In genomic region chr1:27032119-27032461, GRCh38 we compare ENCODE assay signal across 10 cellular contexts. TPM values are rescaled to one million over a fixed set of nuclear protein-coding genes. Genes with fewer than 3 reads are reported as not detected.
A peak's percentile ranks its signal among the peaks of the same experiment; 100 is the strongest.
DNase-seq lines count a peak whose midpoint lies in the region; ATAC-seq and TF ChIP-seq lines count a peak whose summit lies in the region.
"Had no signal": no experiment of that assay in that cellular context is flagged by ENCODE, and none has a peak within 500 bp of the region (broad histone marks: within the 10 kb centered on the region; RNA-seq: fewer than 3 reads in every experiment).

No MANE protein-coding gene starts in this region.

- peak overlapping the region; percentile 86 for H3K18ac ChIP-seq in H9 (ENCODE audit: insufficient read length, low read depth, low read length)

- H3K56ac ChIP-seq in H9 (ENCODE audit: insufficient read length, low read depth, low read length): no peak overlapping the region

- no peak overlapping the region for H3K9ac ChIP-seq in H9 (ENCODE audit: extremely low read depth, insufficient read length, low read length)
- H3K9ac ChIP-seq in mammary epithelial cell (ENCODE audit: insufficient read depth, low read length): no peak overlapping the region
- H3K9ac ChIP-seq in skeletal muscle tissue (ENCODE audit: low read depth in 1 of 3, low read length in 3 of 3): peak overlapping the region; percentile 40 to 72 (median 68)
- no peak overlapping the region for H3K9ac ChIP-seq in MM.1S (ENCODE audit: low read length)

- no peaks in the 10 kb centered on the region for H3K79me1 ChIP-seq in H9 (ENCODE audit: insufficient read depth, low read depth, low read length, poor library complexity, severe bottlenecking)

- H3K23me2 ChIP-seq in H9 (ENCODE audit: insufficient read length, low read depth, low read length, poor library complexity, severe bottlenecking): no peaks in the 10 kb centered on the region

- no peaks in the 10 kb centered on the region; the same call in 1 of the 2 replicates for H3K27me3 Mint-ChIP-seq in H9 (ENCODE audit: low read depth)
- peaks cover 0 to 8% (median 5%) of the 10 kb centered on the region in 5 donors for H3K27me3 Mint-ChIP-seq in naive thymus-derived CD8-positive, alpha-beta T cell
- H3K27me3 Mint-ChIP-seq in activated T-cell treated with anti-CD3 and anti-CD28 coated beads, Interleukin-2, amount 50 U/mL, for 72 hours (ENCODE audit: low read depth): peaks cover 3% of the 10 kb centered on the region

- H3K4me3 ChIP-seq in mammary epithelial cell (replicated peaks in 1 of 3; ENCODE audit: insufficient read depth in 1 of 3, low read depth in 2 of 3, low read length in 3 of 3) (peak overlapping the region in 2 of 3 experiments; percentile 10 to 46), skeletal muscle tissue (ENCODE audit: low read length in 3 of 3) (peak overlapping the region; percentile 51 to 69 (median 61)), MM.1S (ENCODE audit: low read length) (no peak overlapping the region)

- no CpG with 5 or more reads among the region's 2 CpGs for WGBS in H9 (ENCODE audit: extremely low coverage, insufficient read length, low lambda C conversion rate)
- WGBS in mammary epithelial cell (ENCODE audit: low coverage, missing lambda C conversion rate): 96% methylated on average over 2 of the region's 2 CpGs

- BruUV-seq in mammary epithelial cell (replicated peaks; lab: Mats Ljungman, UMichigan): no TSS peak

- no peak overlapping the region; the same call in 1 of the 2 replicates for H3K4ac ChIP-seq in H9 (ENCODE audit: low read depth, low read length)

- dilution Hi-C loops in mammary epithelial cell (cut with HindIII; ENCODE audit: low sequenced_read_pairs): loop anchor here (5.0 to 25.0 kb wide), 2 partner anchors 35 to 255 kb away; no protein-coding TSS in a partner anchor

- no peaks in the 10 kb centered on the region; a peak in 2 of 5 replicates for H3K9me3 Mint-ChIP-seq in H9
- no peaks in the 10 kb centered on the region for H3K9me3 Mint-ChIP-seq in naive thymus-derived CD8-positive, alpha-beta T cell
- H3K9me3 Mint-ChIP-seq in activated T-cell treated with anti-CD3 and anti-CD28 coated beads, Interleukin-2, amount 50 U/mL, for 72 hours: no peaks in the 10 kb centered on the region
- H3K9me3 Mint-ChIP-seq in stimulated activated effector memory CD8-positive, alpha-beta T cell treated with anti-CD3 and anti-CD28 coated beads, Interleukin-12 subunit alpha, Interleukin-12 subunit beta, amount 100 ng/mL, for 72 hours: no peaks in the 10 kb centered on the region

- H3K23ac ChIP-seq in H9 (ENCODE audit: insufficient read length, low read depth, low read length): no peak overlapping the region

- peak overlapping the region; percentile 52 to 95 (median 91); a peak in 3 of 7 replicates for H3K27ac Mint-ChIP-seq in H9
- no peak overlapping the region for H3K27ac Mint-ChIP-seq in naive thymus-derived CD8-positive, alpha-beta T cell
- no peak overlapping the region for H3K27ac Mint-ChIP-seq in activated T-cell treated with anti-CD3 and anti-CD28 coated beads, Interleukin-2, amount 50 U/mL, for 72 hours
- no peak overlapping the region for H3K27ac Mint-ChIP-seq in stimulated activated effector memory CD8-positive, alpha-beta T cell treated with anti-CD3 and anti-CD28 coated beads, Interleukin-12 subunit alpha, Interleukin-12 subunit beta, amount 100 ng/mL, for 72 hours

- no peak overlapping the region for H2BK20ac ChIP-seq in H9 (ENCODE audit: low read depth, low read length, poor library complexity, severe bottlenecking)

- H3K4me2 ChIP-seq in H9 (ENCODE audit: insufficient read depth, insufficient read length, low read length) (peak overlapping the region; percentile 14), mammary epithelial cell (ENCODE audit: insufficient read depth, low read depth, low read length) (peak overlapping the region; percentile 99), MM.1S (ENCODE audit: low read depth, low read length) (no peak overlapping the region)

- H3K79me2 ChIP-seq in H9 (ENCODE audit: insufficient read depth, low read length) (no peaks in the 10 kb centered on the region), mammary epithelial cell (ENCODE audit: insufficient read depth, low read length) (no peaks in the 10 kb centered on the region), MM.1S (ENCODE audit: low read length) (no peaks in the 10 kb centered on the region)

- H3K4me3 Mint-ChIP-seq in H9: peak overlapping the region; percentile 47 to 48; a peak in 3 of 5 replicates
- H3K4me3 Mint-ChIP-seq in naive thymus-derived CD8-positive, alpha-beta T cell: peak overlapping the region in 3 of 10 donors; percentile 19 to 38 (median 36)
- H3K4me3 Mint-ChIP-seq in activated T-cell treated with anti-CD3 and anti-CD28 coated beads, Interleukin-2, amount 50 U/mL, for 72 hours: no peak overlapping the region
- H3K4me3 Mint-ChIP-seq in stimulated activated effector memory CD8-positive, alpha-beta T cell treated with anti-CD3 and anti-CD28 coated beads, Interleukin-12 subunit alpha, Interleukin-12 subunit beta, amount 100 ng/mL, for 72 hours: no peak overlapping the region

- no peaks in the 10 kb centered on the region for H4K20me1 ChIP-seq in H9 (ENCODE audit: control insufficient read depth, insufficient read depth, insufficient read length)
- no peaks in the 10 kb centered on the region for H4K20me1 ChIP-seq in mammary epithelial cell (ENCODE audit: insufficient read depth, low read length)
- no peaks in the 10 kb centered on the region for H4K20me1 ChIP-seq in MM.1S (ENCODE audit: insufficient read depth, low read length)

- ATAC-seq in naive thymus-derived CD8-positive, alpha-beta T cell: no peak
- ATAC-seq in activated T-cell treated with anti-CD3 and anti-CD28 coated beads, Interleukin-2, amount 50 U/mL, for 72 hours (replicated peaks in 1 of 2): no peak
- no peak for ATAC-seq in stimulated activated effector memory CD8-positive, alpha-beta T cell treated with anti-CD3 and anti-CD28 coated beads, Interleukin-12 subunit alpha, Interleukin-12 subunit beta, amount 100 ng/mL, for 72 hours

- H2BK5ac ChIP-seq in H9 (ENCODE audit: insufficient read length, low read length): no peak overlapping the region

- intact Hi-C loops in mammary epithelial cell (cut with micrococcal nuclease): no loop called here

- H2BK12ac ChIP-seq in H9 (ENCODE audit: insufficient read length, low read depth, low read length): no peak overlapping the region

- no peak overlapping the region for H4K5ac ChIP-seq in H9 (ENCODE audit: insufficient read length, low read depth, low read length)

- peak overlapping the region; percentile 71; the same call in 1 of the 2 replicates for H3K14ac ChIP-seq in H9 (ENCODE audit: insufficient read depth, low read length)

- no peaks in the 10 kb centered on the region for H3K36me3 Mint-ChIP-seq in H9 (ENCODE audit: insufficient read depth in 1 of 3, low read depth in 3 of 3)
- no peaks in the 10 kb centered on the region for H3K36me3 Mint-ChIP-seq in naive thymus-derived CD8-positive, alpha-beta T cell
- H3K36me3 Mint-ChIP-seq in activated T-cell treated with anti-CD3 and anti-CD28 coated beads, Interleukin-2, amount 50 U/mL, for 72 hours (ENCODE audit: insufficient read depth in 2 of 2): no peaks in the 10 kb centered on the region
- no peaks in the 10 kb centered on the region for H3K36me3 Mint-ChIP-seq in stimulated activated effector memory CD8-positive, alpha-beta T cell treated with anti-CD3 and anti-CD28 coated beads, Interleukin-12 subunit alpha, Interleukin-12 subunit beta, amount 100 ng/mL, for 72 hours

- H3K9me2 ChIP-seq in MM.1S (replicated peaks; ENCODE audit: insufficient read depth, low read length): no peaks in the 10 kb centered on the region

- H3K9me3 ChIP-seq in H9 (ENCODE audit: control insufficient read depth, low read depth, low read length) (no peaks in the 10 kb centered on the region), mammary epithelial cell (replicated peaks; ENCODE audit: insufficient read depth, low read length) (no peaks in the 10 kb centered on the region), skeletal muscle tissue (ENCODE audit: control insufficient read depth in 3 of 3, low read length in 3 of 3) (no peaks in the 10 kb centered on the region), MM.1S (replicated peaks; ENCODE audit: insufficient read depth, low read length) (no peaks in the 10 kb centered on the region)

- no peak overlapping the region for H3K27ac ChIP-seq in H9 (ENCODE audit: insufficient read length, low read depth, low read length)
- peak overlapping the region; percentile 73 for H3K27ac ChIP-seq in mammary epithelial cell (ENCODE audit: insufficient read depth, low read depth, low read length)
- H3K27ac ChIP-seq in layer of hippocampus (ENCODE audit: low read depth, low read length): peak overlapping the region; percentile 42
- H3K27ac ChIP-seq in skeletal muscle tissue (ENCODE audit: low read depth, low read length): peak overlapping the region; percentile 64
- H3K27ac ChIP-seq in MM.1S (ENCODE audit: low read length): no peak overlapping the region

- no peak overlapping the region for H3T11ph ChIP-seq in H9 (ENCODE audit: low read length)

- no peak overlapping the region for H2BK120ac ChIP-seq in H9 (ENCODE audit: low read depth, low read length, poor library complexity, severe bottlenecking)

- in situ Hi-C loops in mammary epithelial cell (cut with MboI; ENCODE audit: low sequenced_read_pairs in 2 of 2): loop anchor here in 1 of 2 donors (5.0 kb wide), 1 partner anchor 35 kb away; no protein-coding TSS in a partner anchor

- peaks cover 29 to 31% of the 10 kb centered on the region in 2 experiments for H3K4me1 Mint-ChIP-seq in H9
- H3K4me1 Mint-ChIP-seq in naive thymus-derived CD8-positive, alpha-beta T cell: peaks cover 0 to 5% (median 3%) of the 10 kb centered on the region in 4 donors
- no peaks in the 10 kb centered on the region for H3K4me1 Mint-ChIP-seq in activated T-cell treated with anti-CD3 and anti-CD28 coated beads, Interleukin-2, amount 50 U/mL, for 72 hours (ENCODE audit: low read depth)
- peaks cover 5% of the 10 kb centered on the region for H3K4me1 Mint-ChIP-seq in stimulated activated effector memory CD8-positive, alpha-beta T cell treated with anti-CD3 and anti-CD28 coated beads, Interleukin-12 subunit alpha, Interleukin-12 subunit beta, amount 100 ng/mL, for 72 hours

- no peak overlapping the region for H4K8ac ChIP-seq in H9 (replicated peaks; ENCODE audit: insufficient read length, low read depth, low read length)

- POLR2A ChIA-PET in naive thymus-derived CD8-positive, alpha-beta T cell (lab: Charles Lee): no interaction called here

- DNase-seq in H9 (no peak), mammary epithelial cell (no peak), MM.1S (no peak)
- no peak for DNase-seq in naive thymus-derived CD8-positive, alpha-beta T cell
- DNase-seq in activated T-cell treated with anti-CD3 and anti-CD28 coated beads, Interleukin-2, amount 50 U/mL, for 72 hours: no peak
- no peak for DNase-seq in stimulated activated effector memory CD8-positive, alpha-beta T cell treated with anti-CD3 and anti-CD28 coated beads, Interleukin-12 subunit alpha, Interleukin-12 subunit beta, amount 100 ng/mL, for 72 hours (ENCODE audit: low spot score in 2 of 2)
- DNase-seq: NCI-H1092; stimulated activated CD4-positive, alpha-beta T cell treated with anti-CD3 and anti-CD28 coated beads, Interleukin-4, amount 100 ng/mL, for 1 hour had no signal

- CTCF ChIA-PET in mammary epithelial cell (lab: Charles Lee; ENCODE audit: low non-redundant PET): interaction anchor here (0.5 kb wide), 1 partner anchor 38 kb away, joined by 4 read pairs; no protein-coding TSS in a partner anchor

- H2AFZ ChIP-seq in H9 (ENCODE audit: low read length): no peak overlapping the region
- peak overlapping the region; percentile 78 for H2AFZ ChIP-seq in mammary epithelial cell (ENCODE audit: low read depth, low read length)
- H2AFZ ChIP-seq in MM.1S (ENCODE audit: low read length): no peak overlapping the region

- no peaks in the 10 kb centered on the region for H3K27me3 ChIP-seq in H9 (ENCODE audit: insufficient read depth, low read length)
- no peaks in the 10 kb centered on the region for H3K27me3 ChIP-seq in mammary epithelial cell (ENCODE audit: insufficient read depth, low read length)
- no peaks in the 10 kb centered on the region for H3K27me3 ChIP-seq in layer of hippocampus (ENCODE audit: control insufficient read depth, insufficient read depth, low read length)
- no peaks in the 10 kb centered on the region for H3K27me3 ChIP-seq in skeletal muscle tissue (ENCODE audit: control insufficient read depth in 3 of 3, insufficient read depth in 3 of 3, low read length in 3 of 3)
- peaks cover 6% of the 10 kb centered on the region; the same call in 1 of the 2 replicates for H3K27me3 ChIP-seq in MM.1S (replicated peaks; ENCODE audit: insufficient read depth, low read length)

- no peaks in the 10 kb centered on the region for H3F3A ChIP-seq in MM.1S (ENCODE audit: insufficient read depth, low read length)

- peaks cover 2% of the 10 kb centered on the region for H3K4me1 ChIP-seq in H9 (ENCODE audit: insufficient read depth, low read length)
- peaks cover 25% of the 10 kb centered on the region for H3K4me1 ChIP-seq in mammary epithelial cell (ENCODE audit: insufficient read depth, low read length)
- peaks cover 9 to 14% (median 9%) of the 10 kb centered on the region in 3 donors for H3K4me1 ChIP-seq in skeletal muscle tissue (ENCODE audit: control insufficient read depth in 3 of 3, insufficient read depth in 3 of 3, low read length in 3 of 3)
- H3K4me1 ChIP-seq in MM.1S (ENCODE audit: low read length): no peaks in the 10 kb centered on the region; the same call in 1 of the 2 replicates

- TF ChIP-seq CTCF in H9 (conservative IDR thresholded peaks at IDR 0.05): no peak
- TF ChIP-seq CTCF in mammary epithelial cell (conservative IDR thresholded peaks at IDR 0.05 in 1 of 2, IDR thresholded peaks at IDR 0.05 in 1 of 2; ENCODE audit: extremely low read depth in 1 of 2, insufficient read depth in 1 of 2, low read depth in 1 of 2, low read length in 2 of 2): no peak
- TF ChIP-seq CTCF in MM.1S (IDR thresholded peaks at IDR 0.05; ENCODE audit: low read length): no peak

- no peak overlapping the region for H2BK15ac ChIP-seq in H9 (ENCODE audit: low read depth, low read length)

- H3K36me3 ChIP-seq in mammary epithelial cell (ENCODE audit: insufficient read depth, low read length): no peaks in the 10 kb centered on the region
- no peaks in the 10 kb centered on the region for H3K36me3 ChIP-seq in skeletal muscle tissue (ENCODE audit: control insufficient read depth in 3 of 3, insufficient read depth in 3 of 3, low read length in 3 of 3)
- no peaks in the 10 kb centered on the region for H3K36me3 ChIP-seq in MM.1S (replicated peaks; ENCODE audit: insufficient read depth, low read length)

- H2AK5ac ChIP-seq in H9 (ENCODE audit: insufficient read length, low read length): no peak overlapping the region

- no peak overlapping the region for H4K91ac ChIP-seq in H9 (ENCODE audit: insufficient read length, low read depth, low read length)

RNA-seq across cellular contexts. Expression of gene TENT5B, which starts 19.4 kb away (rescaled TPM):
- 124 and 126 TPM in 2 replicates for total RNA-seq in H9 (2021)
- total RNA-seq in mammary epithelial cell: 10 to 100 TPM; 23.4 to 50.7 TPM
- 21.8 TPM for polyA plus RNA-seq in mammary epithelial cell
- polyA minus RNA-seq in mammary epithelial cell: 24.1 TPM
- 1.0 TPM for total RNA-seq in skeletal muscle tissue
- not detected for total RNA-seq in naive thymus-derived CD8-positive, alpha-beta T cell
- not detected for polyA plus RNA-seq in naive thymus-derived CD8-positive, alpha-beta T cell
- under 1 TPM in 1 of 2 donors, not detected in 1; 0.19 TPM for total RNA-seq in activated T-cell treated with anti-CD3 and anti-CD28 coated beads, Interleukin-2, amount 50 U/mL, for 72 hours

RNA-seq across cellular contexts. Expression of gene TRNP1, which starts 38.6 kb away (rescaled TPM):
- total RNA-seq in H9 (2021) (38.4 and 39.0 TPM in 2 replicates), mammary epithelial cell (100 to 1,000 TPM in 1 of 2 donors, 10 to 100 TPM in 1; 99.0 to 142 TPM), skeletal muscle tissue (under 0.01 TPM)
- 196 TPM for polyA plus RNA-seq in mammary epithelial cell
- polyA minus RNA-seq in mammary epithelial cell: 75.9 TPM
- total RNA-seq in naive thymus-derived CD8-positive, alpha-beta T cell: not detected
- polyA plus RNA-seq in naive thymus-derived CD8-positive, alpha-beta T cell: not detected
- under 1 TPM; 0.49 to 0.96 TPM for total RNA-seq in activated T-cell treated with anti-CD3 and anti-CD28 coated beads, Interleukin-2, amount 50 U/mL, for 72 hours

Comparison
In these comparisons a context has a peak if more than half of its experiments do, and no peak if none do; other contexts are left out.
1. H3K27ac ChIP-seq: peak in mammary epithelial cell (single experiment), layer of hippocampus (single experiment) and skeletal muscle tissue (single experiment); none in H9 (single experiment) and MM.1S (single experiment).
2. H3K9ac ChIP-seq: peak in skeletal muscle tissue (3 of 3); none in H9 (single experiment), mammary epithelial cell (single experiment) and MM.1S (single experiment).
3. H3K27ac Mint-ChIP-seq: peak in H9 (3 of 3); none in naive thymus-derived CD8-positive, alpha-beta T cell (0 of 10), activated T-cell treated with anti-CD3 and anti-CD28 coated beads, Interleukin-2, amount 50 U/mL, for 72 hours (single experiment) and stimulated activated effector memory CD8-positive, alpha-beta T cell treated with anti-CD3 and anti-CD28 coated beads, Interleukin-12 subunit alpha, Interleukin-12 subunit beta, amount 100 ng/mL, for 72 hours (single experiment).
4. H3K4me3 Mint-ChIP-seq: peak in H9 (2 of 2); none in activated T-cell treated with anti-CD3 and anti-CD28 coated beads, Interleukin-2, amount 50 U/mL, for 72 hours (0 of 2) and stimulated activated effector memory CD8-positive, alpha-beta T cell treated with anti-CD3 and anti-CD28 coated beads, Interleukin-12 subunit alpha, Interleukin-12 subunit beta, amount 100 ng/mL, for 72 hours (single experiment).
5. RNA of gene TENT5B, which starts 19.4 kb away (total RNA-seq): 124 to 126 TPM in H9 and 23.4 to 50.7 TPM in mammary epithelial cell; 1.0 TPM in skeletal muscle tissue (single experiment), 0.19 TPM in activated T-cell treated with anti-CD3 and anti-CD28 coated beads, Interleukin-2, amount 50 U/mL, for 72 hours and not detected in naive thymus-derived CD8-positive, alpha-beta T cell; every median in the first group is over 10 times any median in the second.
6. RNA of gene TRNP1, which starts 38.6 kb away (total RNA-seq): 99.0 to 142 TPM in mammary epithelial cell and 38.4 to 39.0 TPM in H9; 0.49 to 0.96 TPM in activated T-cell treated with anti-CD3 and anti-CD28 coated beads, Interleukin-2, amount 50 U/mL, for 72 hours, not detected in naive thymus-derived CD8-positive, alpha-beta T cell and under 0.01 TPM in skeletal muscle tissue (single experiment); every median in the first group is over 10 times any median in the second.